ENCODE assay signal across 8 cellular contexts in the genomic region with DNA sequence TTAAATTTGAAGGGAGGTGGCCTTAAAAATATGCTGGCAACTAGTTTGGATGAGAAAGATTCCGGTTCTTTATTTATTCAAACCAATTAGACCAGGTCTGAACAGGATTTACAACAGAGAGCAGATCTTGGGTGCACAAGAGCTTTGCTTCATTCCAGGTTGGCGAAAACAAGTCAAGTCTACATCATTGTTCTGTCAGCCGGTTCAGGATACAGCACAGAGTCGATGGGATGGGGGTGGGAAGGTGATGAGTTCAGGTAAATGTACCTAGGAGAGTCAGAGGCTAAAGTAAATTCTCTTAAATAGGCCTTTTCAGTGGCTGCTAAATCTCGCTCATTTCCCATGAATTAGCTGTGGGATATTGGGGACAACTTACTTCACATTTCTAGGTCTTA. TPM values are rescaled to one million over a fixed set of nuclear protein-coding genes. Genes with fewer than 3 reads are reported as not detected.
DNase-seq lines count a peak whose midpoint lies in the region; ATAC-seq and TF ChIP-seq lines count a peak whose summit lies in the region.

No MANE protein-coding gene starts in this region.

- H3K36me3 ChIP-seq in right lobe of liver (no peaks in the 10 kb centered on the region), upper lobe of right lung (no peaks in the 10 kb centered on the region)

- TF ChIP-seq POLR2A in right lobe of liver (IDR thresholded peaks at IDR 0.05) = no peak

- no peak for ATAC-seq in activated naive CD8-positive, alpha-beta T cell treated with anti-CD3 and anti-CD28 coated beads, Interleukin-2, amount 50 U/mL, for 24 hours
- ATAC-seq in right lobe of liver (peak in 1 of 4 donors; percentile 1), upper lobe of right lung (no peak), GM19467 (IDR thresholded peaks at IDR 0.05; ENCODE audit: unreplicated experiment) (no peak)

- H3K27ac ChIP-seq in right lobe of liver = peak overlapping the region; percentile 75 to 90 (median 82)
- peak overlapping the region; percentile 92 for H3K27ac ChIP-seq in upper lobe of right lung

- no peaks in the 10 kb centered on the region for H3K27me3 ChIP-seq in right lobe of liver
- no peaks in the 10 kb centered on the region for H3K27me3 ChIP-seq in upper lobe of right lung

- H3K4me1 ChIP-seq in right lobe of liver (peaks cover 0 to 25% (median 11%) of the 10 kb centered on the region in 4 donors), upper lobe of right lung (peaks cover 42% of the 10 kb centered on the region)

- TF ChIP-seq CTCF in right lobe of liver (IDR thresholded peaks at IDR 0.05) = no peak
- TF ChIP-seq CTCF in upper lobe of right lung (IDR thresholded peaks at IDR 0.05) = no peak

- peaks cover 55% of the 10 kb centered on the region for H3K4me1 Mint-ChIP-seq in activated naive CD4-positive, alpha-beta T cell treated with anti-CD3 and anti-CD28 coated beads, Interleukin-2, amount 50 U/mL, for 24 hours
- peaks cover 58% of the 10 kb centered on the region for H3K4me1 Mint-ChIP-seq in activated naive CD8-positive, alpha-beta T cell treated with anti-CD3 and anti-CD28 coated beads, Interleukin-2, amount 50 U/mL, for 24 hours

- WGBS in right lobe of liver (ENCODE audit: insufficient coverage, low coverage, low lambda C conversion rate, missing lambda C conversion rate) = 21% methylated on average over 5 of the region's 5 CpGs

- H3K4me3 ChIP-seq in right lobe of liver (peak overlapping the region; percentile 63 to 78 (median 78)), upper lobe of right lung (peak overlapping the region; percentile 83)

- no peak for DNase-seq in activated naive CD4-positive, alpha-beta T cell (lab: John Stamatoyannopoulos, UW)
- no peak for DNase-seq in activated naive CD8-positive, alpha-beta T cell treated with anti-CD3 and anti-CD28 coated beads, Interleukin-2, amount 50 U/mL, for 24 hours
- no peak for DNase-seq in right lobe of liver
- no peak for DNase-seq in upper lobe of right lung
- DNase-seq in NCI-H1105 (lab: John Stamatoyannopoulos, UW) = no peak
- DNase-seq in activated CD4-positive, alpha-beta T cell treated with anti-CD3 and anti-CD28 coated beads, Interleukin-2, amount 50 U/mL, for 48 hours = no peak

- H3K27ac Mint-ChIP-seq in activated naive CD4-positive, alpha-beta T cell treated with anti-CD3 and anti-CD28 coated beads, Interleukin-2, amount 50 U/mL, for 24 hours = peak overlapping the region; percentile 95
- H3K27ac Mint-ChIP-seq in activated naive CD8-positive, alpha-beta T cell treated with anti-CD3 and anti-CD28 coated beads, Interleukin-2, amount 50 U/mL, for 24 hours = peak overlapping the region; percentile 87

- H3K4me3 Mint-ChIP-seq in activated naive CD4-positive, alpha-beta T cell treated with anti-CD3 and anti-CD28 coated beads, Interleukin-2, amount 50 U/mL, for 24 hours = peak overlapping the region; percentile 94
- peak overlapping the region; percentile 92 for H3K4me3 Mint-ChIP-seq in activated naive CD8-positive, alpha-beta T cell treated with anti-CD3 and anti-CD28 coated beads, Interleukin-2, amount 50 U/mL, for 24 hours

- intact Hi-C loops in right lobe of liver (cut with DNase I) = no loop called here
- intact Hi-C loops in upper lobe of right lung (cut with DNase I) = loop anchor here (10.0 kb wide), 1 partner anchor 145 kb away; no protein-coding TSS in a partner anchor

- H3K9me3 Mint-ChIP-seq in activated naive CD4-positive, alpha-beta T cell treated with anti-CD3 and anti-CD28 coated beads, Interleukin-2, amount 50 U/mL, for 24 hours = no peaks in the 10 kb centered on the region
- no peaks in the 10 kb centered on the region for H3K9me3 Mint-ChIP-seq in activated naive CD8-positive, alpha-beta T cell treated with anti-CD3 and anti-CD28 coated beads, Interleukin-2, amount 50 U/mL, for 24 hours

- no peaks in the 10 kb centered on the region for H3K27me3 Mint-ChIP-seq in activated naive CD4-positive, alpha-beta T cell treated with anti-CD3 and anti-CD28 coated beads, Interleukin-2, amount 50 U/mL, for 24 hours
- no peaks in the 10 kb centered on the region for H3K27me3 Mint-ChIP-seq in activated naive CD8-positive, alpha-beta T cell treated with anti-CD3 and anti-CD28 coated beads, Interleukin-2, amount 50 U/mL, for 24 hours

- H3K36me3 Mint-ChIP-seq in activated naive CD4-positive, alpha-beta T cell treated with anti-CD3 and anti-CD28 coated beads, Interleukin-2, amount 50 U/mL, for 24 hours = no peaks in the 10 kb centered on the region
- H3K36me3 Mint-ChIP-seq in activated naive CD8-positive, alpha-beta T cell treated with anti-CD3 and anti-CD28 coated beads, Interleukin-2, amount 50 U/mL, for 24 hours (ENCODE audit: low read depth) = no peaks in the 10 kb centered on the region

- H3K9me3 ChIP-seq in right lobe of liver (no peaks in the 10 kb centered on the region), upper lobe of right lung (no peaks in the 10 kb centered on the region)

RNA-seq across cellular contexts. Expression of gene STIM2, which starts 0.9 kb away (rescaled TPM):
- total RNA-seq in right lobe of liver (10 to 100 TPM in 2 of 6 experiments, 1 to 10 TPM in 4; 9.1 to 14.6 (median 9.6) TPM), upper lobe of right lung (36.7 TPM)
